In the genomic region with DNA sequence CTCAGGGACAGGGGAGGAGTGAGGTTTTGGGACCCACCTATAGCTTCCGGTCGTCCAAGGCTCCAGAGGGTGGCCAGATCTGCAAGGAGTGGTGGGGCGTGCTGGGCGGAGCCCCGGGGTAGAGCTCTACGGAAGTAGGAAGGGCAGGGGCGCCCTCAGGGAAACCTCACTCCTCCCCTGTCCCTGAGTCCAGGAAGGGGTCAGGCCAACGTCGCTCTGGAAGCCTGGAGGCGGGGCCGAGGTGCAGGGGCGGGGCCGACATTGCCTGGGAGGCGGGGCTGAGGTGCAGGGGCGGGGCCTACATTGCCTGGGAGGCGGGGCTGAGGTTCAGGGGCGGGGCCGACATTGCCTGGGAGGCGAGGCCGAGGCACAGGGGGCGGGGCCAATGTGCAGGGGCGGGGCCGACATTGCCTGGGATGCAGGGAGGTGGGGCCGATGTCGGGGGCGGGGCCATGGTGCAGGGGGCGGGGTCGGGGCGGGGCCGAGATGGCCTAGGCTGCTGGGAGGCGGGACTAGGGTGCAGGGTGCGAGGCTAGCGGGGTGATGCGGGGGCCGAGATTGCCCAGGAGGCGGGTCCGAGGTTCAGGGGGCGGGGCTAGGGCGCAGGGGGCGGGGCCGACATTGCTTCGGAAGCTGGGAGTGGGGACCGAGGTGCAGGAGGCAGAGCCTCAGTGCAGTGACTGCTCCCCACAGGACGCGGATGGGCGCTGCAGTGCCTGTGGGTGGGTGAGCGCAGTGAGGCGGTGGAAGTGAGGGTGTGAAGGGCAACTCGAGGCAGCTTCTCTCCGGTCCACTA, we compare ENCODE assay signal across 1 cellular context.
TF ChIP-seq lines count a peak whose summit lies in the region.

No MANE protein-coding gene starts in this region.

TF ChIP-seq in SK-N-SH treated with all-trans-retinoic acid at 6 μM for 48 hours, 23 proteins besides CTCF, POLR2A, EP300 and RAD21 (continued from another document):
- no peak for TF ChIP-seq SNAI2 (CRISPR knock-in tag; IDR thresholded peaks at IDR 0.05)
- no peak for TF ChIP-seq TCF4 (CRISPR knock-in tag; IDR thresholded peaks at IDR 0.05; ENCODE audit: borderline replicate concordance)
- TF ChIP-seq ZC3H10 (CRISPR knock-in tag; IDR thresholded peaks at IDR 0.05), result no peak
- no peak for TF ChIP-seq ESRRG (CRISPR knock-in tag; IDR thresholded peaks at IDR 0.05)
TF ChIP-seq in SK-N-SH treated with all-trans-retinoic acid at 6 μM for 48 hours: peak in this region for 0.
